Comparison of ENCODE assay signal across 8 cellular contexts in the genomic region with DNA sequence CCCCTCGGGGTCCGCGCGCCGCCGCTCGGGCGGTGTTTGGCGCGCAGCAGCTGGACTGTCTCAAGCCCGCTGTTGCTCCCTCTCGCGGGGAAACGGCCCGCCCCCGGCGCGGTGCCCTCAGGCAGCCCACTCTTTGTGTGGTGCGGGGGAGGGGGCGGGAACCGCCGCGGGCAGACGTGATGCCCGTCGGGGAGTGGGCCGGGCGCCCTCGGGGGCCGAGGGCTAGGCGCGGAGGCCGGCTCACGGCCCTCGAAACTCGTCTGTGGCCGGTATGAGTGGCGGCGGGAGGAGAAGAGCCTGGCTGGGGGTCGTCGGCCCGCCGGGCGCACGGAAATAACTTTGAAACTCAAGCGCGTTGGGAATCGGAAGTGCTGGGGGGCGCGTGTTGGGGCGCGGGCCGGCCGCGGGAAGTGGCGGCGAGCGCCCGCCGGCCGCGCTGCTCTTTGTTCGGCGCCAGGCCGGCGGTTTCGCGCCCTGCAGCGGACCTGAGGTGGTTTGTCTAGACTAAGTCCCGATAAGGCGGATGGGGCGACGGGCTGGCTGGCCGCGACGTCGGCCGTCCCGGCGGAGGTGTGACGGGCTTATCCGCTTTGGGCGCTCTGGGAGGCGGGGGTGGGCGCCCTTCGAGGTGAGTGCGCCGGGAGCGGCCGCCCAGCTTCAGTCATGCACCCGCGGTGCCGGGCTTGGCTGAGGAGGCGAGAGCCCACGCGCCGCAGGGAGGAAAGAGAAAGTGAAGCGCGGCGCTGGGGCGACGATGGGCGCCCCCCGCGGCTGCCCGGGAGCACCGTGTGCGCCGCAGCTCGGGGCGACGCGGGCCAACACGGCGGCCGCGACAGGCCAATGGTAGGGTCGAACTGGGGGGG. TPM values are rescaled to one million over a fixed set of nuclear protein-coding genes. Genes with fewer than 3 reads are reported as not detected.
A peak's percentile ranks its signal among the peaks of the same experiment; 100 is the strongest.
DNase-seq lines count a peak whose midpoint lies in the region; ATAC-seq and TF ChIP-seq lines count a peak whose summit lies in the region.

No MANE protein-coding gene starts in this region.

- H3K36me3 ChIP-seq in SJSA1 (peaks cover 50% of the 10 kb centered on the region), adrenal gland (replicated peaks in 1 of 2) (peaks cover 0 to 23% of the 10 kb centered on the region in 2 donors), iPS-18a (ENCODE audit: control insufficient read depth, low read depth, low read length) (peaks cover 32% of the 10 kb centered on the region)

- in situ Hi-C loops in GM13977 (cut with MboI; ENCODE audit: low pct_unique_long_range_greater_than_20kb, low sequenced_read_pairs, unreplicated experiment), result no loop called here

- peak overlapping the region; percentile 99 for H3K9ac ChIP-seq in iPS-18a (ENCODE audit: low read length)

- H3K9me3 ChIP-seq in SJSA1 (replicated peaks) (peaks cover 8% of the 10 kb centered on the region; the same call in 1 of the 2 replicates), adrenal gland (replicated peaks in 1 of 3) (no peaks in the 10 kb centered on the region), iPS-18a (ENCODE audit: control insufficient read depth, low read depth, low read length) (no peaks in the 10 kb centered on the region)

- H3K27ac ChIP-seq in SJSA1, result peak overlapping the region; percentile 61
- peak overlapping the region; percentile 96 to 100 (median 97) for H3K27ac ChIP-seq in adrenal gland
- peak overlapping the region; percentile 92 for H3K27ac ChIP-seq in iPS-18a (ENCODE audit: low read length)

- WGBS in adrenal gland, 4 donors, result 0 to 1% (median 0%) methylated on average over 5 to 118 of the region's 118 CpGs

- TF ChIP-seq CTCF in GM13977 (IDR thresholded peaks at IDR 0.05; ENCODE audit: extremely low read depth, insufficient read depth, missing control alignments) (peak; percentile 46), adrenal gland (IDR thresholded peaks at IDR 0.05) (no peak)

- no peaks in the 10 kb centered on the region for H3K27me3 ChIP-seq in SJSA1 (replicated peaks)
- no peaks in the 10 kb centered on the region for H3K27me3 ChIP-seq in adrenal gland
- no peaks in the 10 kb centered on the region for H3K27me3 ChIP-seq in iPS-18a (ENCODE audit: control insufficient read depth, insufficient read depth, low read length)

- H3K4me3 ChIP-seq in SJSA1 (peak overlapping the region; percentile 88), adrenal gland (peak overlapping the region; percentile 66 to 97 (median 86)), iPS-18a (ENCODE audit: low read length) (peak overlapping the region; percentile 98)

- DNase-seq in GM13977 (ENCODE audit: low spot score) (no peak), SJSA1 (ENCODE audit: low read depth in 1 of 2, low spot score in 2 of 2) (peak; percentile 68 to 79), adrenal gland (peak; percentile 56 to 75 (median 62)), NCI-H446 treated with DMSO at 0.1 percent for 48 hours (lab: John Stamatoyannopoulos, UW) (no peak)
- peak; percentile 71 for DNase-seq in stimulated activated CD4-positive, alpha-beta T cell treated with anti-CD3 and anti-CD28 coated beads, Interleukin-15, amount 100 ng/mL, for 24 hours

- TF ChIP-seq POLR2A in adrenal gland (IDR thresholded peaks at IDR 0.05), result peak in 1 of 2 donors; percentile 60

- H3K4me1 ChIP-seq in SJSA1 (replicated peaks), result peaks cover 59% of the 10 kb centered on the region
- peaks cover 24 to 42% of the 10 kb centered on the region in 2 donors for H3K4me1 ChIP-seq in adrenal gland (replicated peaks in 1 of 2)
- peaks cover 13% of the 10 kb centered on the region for H3K4me1 ChIP-seq in iPS-18a (ENCODE audit: control insufficient read depth, low read depth, low read length)

- intact Hi-C loops in adrenal gland (cut with DNase I), result no loop called here

- ATAC-seq in GM21526 (IDR thresholded peaks at IDR 0.05; ENCODE audit: low FRiP score, unreplicated experiment) (no peak), GM19035 (IDR thresholded peaks at IDR 0.05; ENCODE audit: unreplicated experiment) (no peak)

RNA-seq across cellular contexts. Expression of a gene that starts 0.7 kb away (rescaled TPM):
- 971 and 998 TPM in 2 replicates for total RNA-seq in SJSA1 (2014; rRNA removed; shearing (Covaris generic))
- total RNA-seq in adrenal gland, result 100 to 1,000 TPM; 346 to 719 (median 451) TPM
- 1,000 to 10,000 TPM; 1,074 to 1,198 (median 1,079) TPM for polyA plus RNA-seq in adrenal gland

Comparison
In these comparisons a context has a peak if more than half of its experiments do, and no peak if none do; other contexts are left out.
1. DNase-seq: peak in SJSA1 (2 of 2), adrenal gland (7 of 7) and stimulated activated CD4-positive, alpha-beta T cell treated with anti-CD3 and anti-CD28 coated beads, Interleukin-15, amount 100 ng/mL, for 24 hours (single experiment); none in GM13977 (single experiment) and NCI-H446 treated with DMSO at 0.1 percent for 48 hours (single experiment).
2. Peak in every context shown above with its lines, with median percentiles within 50 percentile points of each other: H3K27ac ChIP-seq and H3K4me3 ChIP-seq.